16 cellular contexts compared by ENCODE assay signal in the genomic region with DNA sequence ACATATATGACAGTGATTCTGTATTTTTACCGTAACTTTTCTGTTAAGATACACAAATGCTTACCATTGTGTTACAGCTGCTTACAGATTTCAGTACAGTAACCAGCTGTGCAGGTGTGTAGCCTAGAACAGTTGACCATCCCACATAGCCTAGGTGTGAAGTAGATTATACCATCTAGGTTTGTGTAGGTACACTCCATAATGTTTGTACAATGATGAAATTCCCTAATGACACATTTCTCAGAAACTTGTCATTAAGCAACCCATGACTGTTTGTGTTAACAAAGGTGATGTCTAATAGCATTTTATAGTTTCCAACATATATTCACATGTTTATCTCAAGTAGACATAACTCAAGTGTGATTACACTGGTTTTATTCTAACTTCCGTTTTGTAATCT.
DNase-seq lines count a peak whose midpoint lies in the region; FAIRE-seq and TF ChIP-seq lines count a peak whose summit lies in the region.
"Had no signal": no experiment of that assay in that cellular context is flagged by ENCODE, and none has a peak within 500 bp of the region (broad histone marks: within the 10 kb centered on the region; RNA-seq: fewer than 3 reads in every experiment).

No MANE protein-coding gene starts in this region.

- H3K27me3 Mint-ChIP-seq in type B pancreatic cell: no peaks in the 10 kb centered on the region

- peaks cover 9% of the 10 kb centered on the region for H3K36me3 Mint-ChIP-seq in type B pancreatic cell
- H3K36me3 Mint-ChIP-seq: CD8-positive, alpha-beta memory T cell had no signal

- no peaks in the 10 kb centered on the region for H3K9me3 ChIP-seq in keratinocyte (ENCODE audit: control insufficient read depth, low read depth, low read length)
- H3K9me3 ChIP-seq: Caco-2 had no signal

- H3K9me3 Mint-ChIP-seq in type B pancreatic cell: no peaks in the 10 kb centered on the region

- no peaks in the 10 kb centered on the region for H3K79me2 ChIP-seq in keratinocyte (ENCODE audit: control insufficient read depth, insufficient read depth, low read length)

- peak overlapping the region; percentile 34 for H3K27ac Mint-ChIP-seq in type B pancreatic cell
- H3K27ac Mint-ChIP-seq: CD8-positive, alpha-beta memory T cell had no signal

- H3K27ac ChIP-seq in keratinocyte (ENCODE audit: control insufficient read depth, insufficient read depth, low read length): no peak overlapping the region
- H3K27ac ChIP-seq: 22Rv1, GM23248 had no signal

- no peak overlapping the region for H3K4me2 ChIP-seq in keratinocyte (ENCODE audit: control insufficient read depth, extremely low read depth, insufficient read depth, low read depth, low read length)

- H3K4me3 Mint-ChIP-seq in type B pancreatic cell: no peak overlapping the region
- H3K4me3 Mint-ChIP-seq: CD8-positive, alpha-beta memory T cell had no signal

- no peaks in the 10 kb centered on the region for H3K4me1 Mint-ChIP-seq in type B pancreatic cell (ENCODE audit: unreplicated experiment)
- H3K4me1 Mint-ChIP-seq: CD8-positive, alpha-beta memory T cell had no signal

- H3K36me3 ChIP-seq in bronchial epithelial cell (ENCODE audit: control insufficient read depth, insufficient read depth, low read length): no peaks in the 10 kb centered on the region
- no peaks in the 10 kb centered on the region for H3K36me3 ChIP-seq in keratinocyte (ENCODE audit: control insufficient read depth in 2 of 2, extremely low read depth in 1 of 2, insufficient read depth in 2 of 2, low read length in 2 of 2)

- no peaks in the 10 kb centered on the region for H3K4me1 ChIP-seq in keratinocyte (ENCODE audit: control insufficient read depth, extremely low read depth, insufficient read depth, low read length)
- H3K4me1 ChIP-seq: Caco-2 had no signal

- dilution Hi-C loops in keratinocyte (cut with MboI; ENCODE audit: extremely low pct_ligation_motif_present, low sequenced_read_pairs): no loop called here

- H3K27me3 ChIP-seq in bronchial epithelial cell (ENCODE audit: control insufficient read depth, insufficient read depth, low read length) (no peaks in the 10 kb centered on the region), keratinocyte (ENCODE audit: control insufficient read depth, extremely low read depth, insufficient read depth, low read length) (no peaks in the 10 kb centered on the region)

- H3K9ac ChIP-seq in keratinocyte (ENCODE audit: control insufficient read depth, extremely low read depth, insufficient read depth, low read length): no peak overlapping the region
- H3K9ac ChIP-seq: GM23248 had no signal

- peak; percentile 21 for DNase-seq in DMS53 (lab: John Stamatoyannopoulos, UW)
- no peak for DNase-seq in DMS53 treated with DMSO at 0.1 percent for 48 hours (lab: John Stamatoyannopoulos, UW; ENCODE audit: unreplicated experiment)
- DNase-seq in bronchial epithelial cell (ENCODE audit: low read depth): peak; percentile 94
- DNase-seq in keratinocyte (ENCODE audit: low read depth, low spot score): no peak
- no peak for DNase-seq in type B pancreatic cell (ENCODE audit: extremely low spot score, unreplicated experiment)
- DNase-seq in activated effector memory CD4-positive, alpha-beta T cell treated with anti-CD3 and anti-CD28 coated beads, Interleukin-2, amount 50 U/mL, for 16 hours: no peak
- no peak for DNase-seq in NCI-H2196 (lab: John Stamatoyannopoulos, UW; ENCODE audit: unreplicated experiment)
- DNase-seq in activated gamma-delta T cell treated with Interleukin-2 at 50 U/mL for 16 hours: no peak
- DNase-seq: Caco-2; CD8-positive, alpha-beta memory T cell; DMS79; GM23248 had no signal

- H2AFZ ChIP-seq in keratinocyte (ENCODE audit: control insufficient read depth, low read length): no peak overlapping the region
- H2AFZ ChIP-seq: GM23248 had no signal

- no peaks in the 10 kb centered on the region for H4K20me1 ChIP-seq in keratinocyte (ENCODE audit: control insufficient read depth, extremely low read depth, insufficient read depth, low read length)

- H3K9me1 ChIP-seq in keratinocyte (ENCODE audit: control insufficient read depth, extremely low read depth, insufficient read depth, low read length): no peaks in the 10 kb centered on the region

- TF ChIP-seq CTCF in bronchial epithelial cell (IDR thresholded peaks at IDR 0.05; ENCODE audit: insufficient read depth, low read length, severe bottlenecking): no peak
- no peak for TF ChIP-seq CTCF in keratinocyte (optimal IDR thresholded peaks at IDR 0.05 in 1 of 3, IDR thresholded peaks at IDR 0.05 in 1 of 3, conservative IDR thresholded peaks at IDR 0.05 in 1 of 3; ENCODE audit: extremely low read depth in 1 of 3, insufficient read depth in 2 of 3, low read length in 3 of 3)
- TF ChIP-seq CTCF in type B pancreatic cell (conservative IDR thresholded peaks at IDR 0.05): no peak

- peak; percentile 40 for FAIRE-seq in bronchial epithelial cell (lab: Jason Lieb, UNC)
- FAIRE-seq in keratinocyte (lab: Jason Lieb, UNC): peak; percentile 23
- FAIRE-seq: GM12878, GM18507, H54 had no signal

- H3K4me3 ChIP-seq in bronchial epithelial cell (ENCODE audit: low read depth, low read length) (no peak overlapping the region), keratinocyte (ENCODE audit: control insufficient read depth in 2 of 3, extremely low read depth in 1 of 3, insufficient read depth in 2 of 3, low read depth in 1 of 3, low read length in 3 of 3) (no peak overlapping the region)
- H3K4me3 ChIP-seq: GM12878, GM23248 had no signal

Comparison
In these comparisons a context has a peak if more than half of its experiments do, and no peak if none do; other contexts are left out.
1. DNase-seq: peak in DMS53 (single experiment) and bronchial epithelial cell (single experiment); none in DMS53 treated with DMSO at 0.1 percent for 48 hours (single experiment), keratinocyte (single experiment), type B pancreatic cell (single experiment), activated effector memory CD4-positive, alpha-beta T cell treated with anti-CD3 and anti-CD28 coated beads, Interleukin-2, amount 50 U/mL, for 16 hours (single experiment), NCI-H2196 (single experiment) and activated gamma-delta T cell treated with Interleukin-2 at 50 U/mL for 16 hours (single experiment).